In genomic region chr6:140663772-140664171, GRCh38 we compare ENCODE assay signal across 1 cellular context.
TF ChIP-seq lines count a peak whose summit lies in the region.

No MANE protein-coding gene starts in this region.

TF ChIP-seq in SK-N-SH treated with all-trans-retinoic acid at 6 μM for 48 hours, 23 proteins besides CTCF, POLR2A, EP300 and RAD21 (continued from another document):
- no peak for TF ChIP-seq POU6F1 (CRISPR knock-in tag; IDR thresholded peaks at IDR 0.05; ENCODE audit: borderline replicate concordance, low read depth)
- no peak for TF ChIP-seq TCF4 (CRISPR knock-in tag; IDR thresholded peaks at IDR 0.05; ENCODE audit: borderline replicate concordance)
- no peak for TF ChIP-seq OSR1 (CRISPR knock-in tag; IDR thresholded peaks at IDR 0.05)
- TF ChIP-seq, protein P1, sequence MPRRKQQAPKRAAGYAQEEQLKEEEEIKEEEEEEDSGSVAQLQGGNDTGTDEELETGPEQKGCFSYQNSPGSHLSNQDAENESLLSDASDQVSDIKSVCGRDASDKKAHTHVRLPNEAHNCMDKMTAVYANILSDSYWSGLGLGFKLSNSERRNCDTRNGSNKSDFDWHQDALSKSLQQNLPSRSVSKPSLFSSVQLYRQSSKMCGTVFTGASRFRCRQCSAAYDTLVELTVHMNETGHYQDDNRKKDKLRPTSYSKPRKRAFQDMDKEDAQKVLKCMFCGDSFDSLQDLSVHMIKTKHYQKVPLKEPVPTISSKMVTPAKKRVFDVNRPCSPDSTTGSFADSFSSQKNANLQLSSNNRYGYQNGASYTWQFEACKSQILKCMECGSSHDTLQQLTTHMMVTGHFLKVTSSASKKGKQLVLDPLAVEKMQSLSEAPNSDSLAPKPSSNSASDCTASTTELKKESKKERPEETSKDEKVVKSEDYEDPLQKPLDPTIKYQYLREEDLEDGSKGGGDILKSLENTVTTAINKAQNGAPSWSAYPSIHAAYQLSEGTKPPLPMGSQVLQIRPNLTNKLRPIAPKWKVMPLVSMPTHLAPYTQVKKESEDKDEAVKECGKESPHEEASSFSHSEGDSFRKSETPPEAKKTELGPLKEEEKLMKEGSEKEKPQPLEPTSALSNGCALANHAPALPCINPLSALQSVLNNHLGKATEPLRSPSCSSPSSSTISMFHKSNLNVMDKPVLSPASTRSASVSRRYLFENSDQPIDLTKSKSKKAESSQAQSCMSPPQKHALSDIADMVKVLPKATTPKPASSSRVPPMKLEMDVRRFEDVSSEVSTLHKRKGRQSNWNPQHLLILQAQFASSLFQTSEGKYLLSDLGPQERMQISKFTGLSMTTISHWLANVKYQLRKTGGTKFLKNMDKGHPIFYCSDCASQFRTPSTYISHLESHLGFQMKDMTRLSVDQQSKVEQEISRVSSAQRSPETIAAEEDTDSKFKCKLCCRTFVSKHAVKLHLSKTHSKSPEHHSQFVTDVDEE (CRISPR knock-in tag; IDR thresholded peaks at IDR 0.05), result no peak
- no peak for TF ChIP-seq CSDC2 (CRISPR knock-in tag; IDR thresholded peaks at IDR 0.05)
- no peak for TF ChIP-seq CSRNP3 (CRISPR knock-in tag; IDR thresholded peaks at IDR 0.05)
- TF ChIP-seq ZNF565 (CRISPR knock-in tag; conservative IDR thresholded peaks at IDR 0.05; ENCODE audit: low read depth), result no peak
